In genomic region chr17:32143525-32143865, GRCh38 we compare ENCODE assay signal across 8 cellular contexts. TPM values are rescaled to one million over a fixed set of nuclear protein-coding genes. Genes with fewer than 3 reads are reported as not detected.
DNase-seq lines count a peak whose midpoint lies in the region; ATAC-seq and TF ChIP-seq lines count a peak whose summit lies in the region.

No MANE protein-coding gene starts in this region.

- H3K27me3 ChIP-seq in esophagus squamous epithelium (no peaks in the 10 kb centered on the region), gastrocnemius medialis (no peaks in the 10 kb centered on the region)

- intact Hi-C loops in esophagus squamous epithelium (cut with DNase I) (no loop called here), gastrocnemius medialis (cut with DNase I; ENCODE audit: low total_unique reads) (loop anchor here (2.0 to 5.0 kb wide), 2 partner anchors 137 to 1666 kb away; partner anchors contain the start of genes GOSR1 and LRRC37B)

- H3K27ac ChIP-seq in SK-N-MC, result peak overlapping the region; percentile 50; the same call in 1 of the 2 replicates
- H3K27ac ChIP-seq in esophagus squamous epithelium, result peak overlapping the region in 2 of 4 donors; percentile 90 to 96
- peak overlapping the region; percentile 89 to 98 (median 92) for H3K27ac ChIP-seq in gastrocnemius medialis

- H3K4me3 ChIP-seq in GM12875 (ENCODE audit: low read depth, low read length) (peak overlapping the region; percentile 94), SK-N-MC (peak overlapping the region; percentile 99), esophagus squamous epithelium (peak overlapping the region; percentile 65 to 98 (median 92)), gastrocnemius medialis (peak overlapping the region; percentile 71 to 96 (median 88))

- ATAC-seq in gastrocnemius medialis (peak in 1 of 2 donors; percentile 19), GM19035 (IDR thresholded peaks at IDR 0.05; ENCODE audit: unreplicated experiment) (no peak)

- TF ChIP-seq CTCF in GM12875 (IDR thresholded peaks at IDR 0.05; ENCODE audit: borderline replicate concordance, insufficient read depth, low read depth, low read length) (no peak), esophagus squamous epithelium (IDR thresholded peaks at IDR 0.05) (no peak), gastrocnemius medialis (IDR thresholded peaks at IDR 0.05 in 4 of 5, conservative IDR thresholded peaks at IDR 0.05 in 1 of 5) (no peak)

- H3K36me3 ChIP-seq in SK-N-MC (ENCODE audit: insufficient read depth, low read length) (no peaks in the 10 kb centered on the region; the same call in 1 of the 2 replicates), esophagus squamous epithelium (no peaks in the 10 kb centered on the region), gastrocnemius medialis (no peaks in the 10 kb centered on the region)

- in situ Hi-C loops in gastrocnemius medialis (cut with MboI; ENCODE audit: low sequenced_read_pairs in 4 of 4), result loop anchor here in 2 of 4 donors (5.0 to 10.0 kb wide), 2 partner anchors 129 to 136 kb away; partner anchors contain the start of gene LRRC37B (in 1 of the 2)

- peak overlapping the region; percentile 92 for H3K9ac ChIP-seq in SK-N-MC (ENCODE audit: insufficient read length)

- H3K4me1 ChIP-seq in esophagus squamous epithelium (peaks cover 0 to 67% (median 8%) of the 10 kb centered on the region in 3 donors), gastrocnemius medialis (peaks cover 24 to 31% of the 10 kb centered on the region in 2 donors)

- H3K9me3 ChIP-seq in SK-N-MC (ENCODE audit: low read depth, low read length) (no peaks in the 10 kb centered on the region), esophagus squamous epithelium (no peaks in the 10 kb centered on the region), gastrocnemius medialis (no peaks in the 10 kb centered on the region)

- no peak for TF ChIP-seq POLR2A in esophagus squamous epithelium (IDR thresholded peaks at IDR 0.05)
- no peak for TF ChIP-seq POLR2A in gastrocnemius medialis (IDR thresholded peaks at IDR 0.05)

- DNase-seq in SK-N-MC (ENCODE audit: low read depth, low spot score) (no peak), esophagus squamous epithelium (lab: John Stamatoyannopoulos, UW) (no peak), gastrocnemius medialis (no peak), NCI-H2081 treated with DMSO at 0.1 percent for 48 hours (lab: John Stamatoyannopoulos, UW) (no peak), cerebellum (ENCODE audit: low spot score) (no peak), D341Med (ENCODE audit: low spot score) (no peak)

- WGBS in esophagus squamous epithelium, 2 donors, result 25 to 47% methylated on average over 6 of the region's 6 CpGs

RNA-seq across cellular contexts. Expression of gene RHOT1, which starts 1.2 kb away (rescaled TPM):
- total RNA-seq in esophagus squamous epithelium (10 to 100 TPM; 17.3 to 34.9 (median 21.9) TPM), gastrocnemius medialis (10 to 100 TPM; 30.8 to 67.5 (median 36.2) TPM), cerebellum (93.3 TPM)
